Comparison of ENCODE assay signal across 15 cellular contexts in genomic region chr2:121858406-121858805, GRCh38.
"Had no signal": no experiment of that assay in that cellular context is flagged by ENCODE, and none has a peak within 500 bp of the region (broad histone marks: within the 10 kb centered on the region; RNA-seq: fewer than 3 reads in every experiment).

No MANE protein-coding gene starts in this region.

- H3K27me3 ChIP-seq: stomach, testis, upper lobe of left lung had no signal

- H3K4me3 ChIP-seq: psoas muscle, stomach, testis, upper lobe of left lung had no signal

- H3K36me3 ChIP-seq: stomach, upper lobe of left lung had no signal

- DNase-seq: activated CD4-positive, alpha-beta T cell treated with anti-CD3 and anti-CD28 coated beads, Interleukin-2, amount 50 U/mL, for 1 hour; activated CD8-positive, alpha-beta memory T cell treated with anti-CD3 and anti-CD28 coated beads for 24 hours; endodermal cell; hippocampal formation; kidney; mesendoderm; psoas muscle; stimulated activated CD4-positive, alpha-beta T cell treated with anti-CD3 and anti-CD28 coated beads, Interleukin-1b, Interleukin-23, amount 100 ng/mL, for 48 hours; stomach; T-cell; T-helper 9 cell; testis; upper lobe of left lung had no signal

- ATAC-seq: activated CD4-positive, CD25-positive, alpha-beta regulatory T cell treated with anti-CD3 and anti-CD28 coated beads, Interleukin-2, amount 50 U/mL, for 24 hours; psoas muscle; sciatic nerve; T-cell had no signal
